In the genomic region with DNA sequence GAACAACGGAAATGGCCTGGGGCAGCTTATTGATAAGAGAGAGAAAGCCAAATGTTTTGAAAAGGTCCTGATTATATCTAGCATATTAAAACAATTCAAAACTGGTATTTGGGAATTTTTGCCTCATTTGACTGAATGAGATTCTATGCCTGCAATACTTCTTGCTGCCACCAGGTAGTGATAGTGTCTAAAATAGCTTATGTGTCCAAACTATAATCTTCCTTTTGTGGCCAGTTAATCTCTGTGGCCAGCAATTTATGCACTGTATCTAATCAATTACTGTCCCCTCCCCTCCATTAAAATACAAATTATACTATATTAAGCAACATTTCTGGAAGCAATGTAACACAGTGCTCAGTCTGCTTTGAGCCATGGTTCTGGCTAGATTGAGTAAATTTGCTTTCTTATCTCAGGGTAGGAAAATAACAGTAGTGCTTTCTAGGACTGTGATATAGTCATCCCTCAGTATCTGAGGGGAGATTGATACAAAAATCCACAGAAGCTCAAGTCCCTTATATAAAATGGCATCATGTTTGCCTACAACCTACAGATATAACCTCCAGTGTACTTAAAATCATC, we compare ENCODE assay signal across 1 cellular context.
TF ChIP-seq lines count a peak whose summit lies in the region.

No MANE protein-coding gene starts in this region.

TF ChIP-seq in Ishikawa, 13 proteins besides CTCF, POLR2A, EP300 and RAD21 (continued from another document):
- TF ChIP-seq, protein P1, sequence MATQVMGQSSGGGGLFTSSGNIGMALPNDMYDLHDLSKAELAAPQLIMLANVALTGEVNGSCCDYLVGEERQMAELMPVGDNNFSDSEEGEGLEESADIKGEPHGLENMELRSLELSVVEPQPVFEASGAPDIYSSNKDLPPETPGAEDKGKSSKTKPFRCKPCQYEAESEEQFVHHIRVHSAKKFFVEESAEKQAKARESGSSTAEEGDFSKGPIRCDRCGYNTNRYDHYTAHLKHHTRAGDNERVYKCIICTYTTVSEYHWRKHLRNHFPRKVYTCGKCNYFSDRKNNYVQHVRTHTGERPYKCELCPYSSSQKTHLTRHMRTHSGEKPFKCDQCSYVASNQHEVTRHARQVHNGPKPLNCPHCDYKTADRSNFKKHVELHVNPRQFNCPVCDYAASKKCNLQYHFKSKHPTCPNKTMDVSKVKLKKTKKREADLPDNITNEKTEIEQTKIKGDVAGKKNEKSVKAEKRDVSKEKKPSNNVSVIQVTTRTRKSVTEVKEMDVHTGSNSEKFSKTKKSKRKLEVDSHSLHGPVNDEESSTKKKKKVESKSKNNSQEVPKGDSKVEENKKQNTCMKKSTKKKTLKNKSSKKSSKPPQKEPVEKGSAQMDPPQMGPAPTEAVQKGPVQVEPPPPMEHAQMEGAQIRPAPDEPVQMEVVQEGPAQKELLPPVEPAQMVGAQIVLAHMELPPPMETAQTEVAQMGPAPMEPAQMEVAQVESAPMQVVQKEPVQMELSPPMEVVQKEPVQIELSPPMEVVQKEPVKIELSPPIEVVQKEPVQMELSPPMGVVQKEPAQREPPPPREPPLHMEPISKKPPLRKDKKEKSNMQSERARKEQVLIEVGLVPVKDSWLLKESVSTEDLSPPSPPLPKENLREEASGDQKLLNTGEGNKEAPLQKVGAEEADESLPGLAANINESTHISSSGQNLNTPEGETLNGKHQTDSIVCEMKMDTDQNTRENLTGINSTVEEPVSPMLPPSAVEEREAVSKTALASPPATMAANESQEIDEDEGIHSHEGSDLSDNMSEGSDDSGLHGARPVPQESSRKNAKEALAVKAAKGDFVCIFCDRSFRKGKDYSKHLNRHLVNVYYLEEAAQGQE (IDR thresholded peaks at IDR 0.05; ENCODE audit: low read depth) = no peak
- no peak for TF ChIP-seq MAX (IDR thresholded peaks at IDR 0.05)
- no peak for TF ChIP-seq EGR1 (IDR thresholded peaks at IDR 0.05)
- no peak for TF ChIP-seq TCF12 (IDR thresholded peaks at IDR 0.05; ENCODE audit: low read depth)
- TF ChIP-seq ZBTB7A (IDR thresholded peaks at IDR 0.05; ENCODE audit: low read depth) = no peak
- TF ChIP-seq CREB1 (IDR thresholded peaks at IDR 0.05; ENCODE audit: low read depth) = no peak
- TF ChIP-seq, protein P2, sequence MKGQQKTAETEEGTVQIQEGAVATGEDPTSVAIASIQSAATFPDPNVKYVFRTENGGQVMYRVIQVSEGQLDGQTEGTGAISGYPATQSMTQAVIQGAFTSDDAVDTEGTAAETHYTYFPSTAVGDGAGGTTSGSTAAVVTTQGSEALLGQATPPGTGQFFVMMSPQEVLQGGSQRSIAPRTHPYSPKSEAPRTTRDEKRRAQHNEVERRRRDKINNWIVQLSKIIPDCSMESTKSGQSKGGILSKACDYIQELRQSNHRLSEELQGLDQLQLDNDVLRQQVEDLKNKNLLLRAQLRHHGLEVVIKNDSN (IDR thresholded peaks at IDR 0.05) = no peak
- no peak for TF ChIP-seq YY1 (IDR thresholded peaks at IDR 0.05; ENCODE audit: low read depth)
- no peak for TF ChIP-seq NFIC (IDR thresholded peaks at IDR 0.05)
